In the genomic region with DNA sequence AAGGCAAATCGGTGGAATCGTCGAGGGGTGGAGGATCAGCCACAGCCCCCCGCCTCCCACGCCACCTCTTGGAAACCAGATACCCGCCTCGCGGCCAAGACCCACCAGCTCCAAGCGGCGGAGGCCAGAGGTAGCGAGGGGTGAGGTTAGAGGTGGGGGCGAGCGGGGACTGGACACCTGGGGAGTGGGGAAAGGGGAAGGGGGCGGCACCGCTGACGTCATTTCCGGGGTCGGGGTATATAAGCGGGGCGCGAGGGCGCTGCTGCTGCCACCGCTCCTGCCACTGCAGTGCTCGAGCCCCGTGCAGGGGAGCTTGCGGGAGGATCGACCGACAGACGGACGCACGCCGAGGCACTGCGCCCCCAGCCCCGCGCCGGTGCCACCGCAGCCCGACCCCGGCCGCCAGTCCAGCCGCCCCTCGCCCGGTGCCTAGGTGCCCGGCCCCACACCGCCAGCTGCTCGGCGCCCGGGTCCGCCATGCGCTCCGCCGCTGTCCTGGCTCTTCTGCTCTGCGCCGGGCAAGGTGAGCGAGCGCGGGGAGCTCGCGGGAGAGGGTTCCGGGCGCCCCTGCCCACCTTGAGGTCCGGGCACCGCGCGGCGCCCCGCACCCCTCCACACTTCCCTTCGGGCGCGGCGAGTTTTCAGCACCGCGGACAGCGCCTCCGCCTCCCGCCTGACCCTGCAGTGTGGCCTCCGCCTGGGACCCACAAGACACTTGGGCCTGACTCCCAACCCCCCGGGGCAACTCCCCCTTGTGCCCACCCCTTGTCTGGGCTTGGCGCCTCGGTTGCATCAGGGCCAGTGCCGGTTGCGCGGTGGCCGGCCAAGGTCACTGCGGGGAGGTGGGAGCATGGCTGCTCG, we compare ENCODE assay signal across 1 cellular context.
TF ChIP-seq lines count a peak whose summit lies in the region.

A gene with protein sequence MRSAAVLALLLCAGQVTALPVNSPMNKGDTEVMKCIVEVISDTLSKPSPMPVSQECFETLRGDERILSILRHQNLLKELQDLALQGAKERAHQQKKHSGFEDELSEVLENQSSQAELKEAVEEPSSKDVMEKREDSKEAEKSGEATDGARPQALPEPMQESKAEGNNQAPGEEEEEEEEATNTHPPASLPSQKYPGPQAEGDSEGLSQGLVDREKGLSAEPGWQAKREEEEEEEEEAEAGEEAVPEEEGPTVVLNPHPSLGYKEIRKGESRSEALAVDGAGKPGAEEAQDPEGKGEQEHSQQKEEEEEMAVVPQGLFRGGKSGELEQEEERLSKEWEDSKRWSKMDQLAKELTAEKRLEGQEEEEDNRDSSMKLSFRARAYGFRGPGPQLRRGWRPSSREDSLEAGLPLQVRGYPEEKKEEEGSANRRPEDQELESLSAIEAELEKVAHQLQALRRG (plus strand): TSS at position 268 of the 861 bp plus-strand sequence. CDS start 210 bp downstream, at position 478.

TF ChIP-seq in HepG2, 621 proteins besides CTCF, POLR2A, EP300 and RAD21 (continued from another document and continues in another):
- TF ChIP-seq NONO (IDR thresholded peaks at IDR 0.05), result no peak
- TF ChIP-seq NONO (CRISPR knock-in tag; conservative IDR thresholded peaks at IDR 0.05), result 0 out of 2 replicates have a peak, but pooled peaks have one; percentile 50
- peak; percentile 55 for TF ChIP-seq NCOA2 (CRISPR knock-in tag; IDR thresholded peaks at IDR 0.05)
- TF ChIP-seq NFATC3 (CRISPR knock-in tag; IDR thresholded peaks at IDR 0.05), result peak; percentile 42; the same call in 1 of the 2 replicates
- no peak for TF ChIP-seq POGZ (CRISPR knock-in tag; IDR thresholded peaks at IDR 0.05)
- no peak; the same call in 1 of the 2 replicates for TF ChIP-seq ZNF44 (CRISPR knock-in tag; IDR thresholded peaks at IDR 0.05)
- TF ChIP-seq NFKB2 (CRISPR knock-in tag; IDR thresholded peaks at IDR 0.05; ENCODE audit: borderline replicate concordance), result peak; percentile 98
- peak; percentile 62 for TF ChIP-seq ZMYM4 (CRISPR knock-in tag; IDR thresholded peaks at IDR 0.05)
- TF ChIP-seq ZNF740 (CRISPR knock-in tag; IDR thresholded peaks at IDR 0.05), result 0 out of 2 replicates have a peak, but pooled peaks have one; percentile 33
- TF ChIP-seq, protein P1, sequence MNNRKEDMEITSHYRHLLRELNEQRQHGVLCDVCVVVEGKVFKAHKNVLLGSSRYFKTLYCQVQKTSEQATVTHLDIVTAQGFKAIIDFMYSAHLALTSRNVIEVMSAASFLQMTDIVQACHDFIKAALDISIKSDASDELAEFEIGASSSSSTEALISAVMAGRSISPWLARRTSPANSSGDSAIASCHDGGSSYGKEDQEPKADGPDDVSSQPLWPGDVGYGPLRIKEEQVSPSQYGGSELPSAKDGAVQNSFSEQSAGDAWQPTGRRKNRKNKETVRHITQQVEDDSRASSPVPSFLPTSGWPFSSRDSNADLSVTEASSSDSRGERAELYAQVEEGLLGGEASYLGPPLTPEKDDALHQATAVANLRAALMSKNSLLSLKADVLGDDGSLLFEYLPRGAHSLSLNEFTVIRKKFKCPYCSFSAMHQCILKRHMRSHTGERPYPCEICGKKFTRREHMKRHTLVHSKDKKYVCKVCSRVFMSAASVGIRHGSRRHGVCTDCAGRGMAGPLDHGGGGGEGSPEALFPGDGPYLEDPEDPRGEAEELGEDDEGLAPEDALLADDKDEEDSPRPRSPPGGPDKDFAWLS (CRISPR knock-in tag; IDR thresholded peaks at IDR 0.05; ENCODE audit: borderline replicate concordance), result no peak
- TF ChIP-seq AKAP8 (CRISPR knock-in tag; IDR thresholded peaks at IDR 0.05), result peak; percentile 76; the same call in 1 of the 2 replicates
- 0 out of 2 replicates have a peak, but pooled peaks have one; percentile 47 for TF ChIP-seq ZNF549 (CRISPR knock-in tag; IDR thresholded peaks at IDR 0.05)
- TF ChIP-seq TCF7 (IDR thresholded peaks at IDR 0.05; ENCODE audit: low read depth), result no peak
- TF ChIP-seq, protein P2, sequence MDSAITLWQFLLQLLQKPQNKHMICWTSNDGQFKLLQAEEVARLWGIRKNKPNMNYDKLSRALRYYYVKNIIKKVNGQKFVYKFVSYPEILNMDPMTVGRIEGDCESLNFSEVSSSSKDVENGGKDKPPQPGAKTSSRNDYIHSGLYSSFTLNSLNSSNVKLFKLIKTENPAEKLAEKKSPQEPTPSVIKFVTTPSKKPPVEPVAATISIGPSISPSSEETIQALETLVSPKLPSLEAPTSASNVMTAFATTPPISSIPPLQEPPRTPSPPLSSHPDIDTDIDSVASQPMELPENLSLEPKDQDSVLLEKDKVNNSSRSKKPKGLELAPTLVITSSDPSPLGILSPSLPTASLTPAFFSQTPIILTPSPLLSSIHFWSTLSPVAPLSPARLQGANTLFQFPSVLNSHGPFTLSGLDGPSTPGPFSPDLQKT (CRISPR knock-in tag; IDR thresholded peaks at IDR 0.05; ENCODE audit: borderline replicate concordance), result no peak
- peak; percentile 84 for TF ChIP-seq SIX4 (CRISPR knock-in tag; IDR thresholded peaks at IDR 0.05)
- TF ChIP-seq SMAD1 (CRISPR knock-in tag; IDR thresholded peaks at IDR 0.05; ENCODE audit: borderline replicate concordance, low read depth), result no peak
- peak; percentile 99 for TF ChIP-seq ZSCAN9 (CRISPR knock-in tag; IDR thresholded peaks at IDR 0.05; ENCODE audit: borderline replicate concordance)
- TF ChIP-seq CENPT (CRISPR knock-in tag; IDR thresholded peaks at IDR 0.05; ENCODE audit: low read depth), result 0 out of 2 replicates have a peak, but pooled peaks have one; percentile 43
- TF ChIP-seq ZNF17 (CRISPR knock-in tag; IDR thresholded peaks at IDR 0.05), result no peak
- no peak for TF ChIP-seq NR2F2 (IDR thresholded peaks at IDR 0.05; ENCODE audit: borderline replicate concordance, low read depth)
- peak; percentile 72; the same call in 1 of the 2 replicates for TF ChIP-seq ZNF761 (CRISPR knock-in tag; conservative IDR thresholded peaks at IDR 0.05)
- TF ChIP-seq ATF5 (CRISPR knock-in tag; IDR thresholded peaks at IDR 0.05; ENCODE audit: low read depth), result 0 out of 2 replicates have a peak, but pooled peaks have one; percentile 73
- peak; percentile 58 for TF ChIP-seq FOXA3 (CRISPR knock-in tag; IDR thresholded peaks at IDR 0.05)
- TF ChIP-seq ISL2 (CRISPR knock-in tag; IDR thresholded peaks at IDR 0.05), result peak; percentile 77
- TF ChIP-seq NFE2L2 (IDR thresholded peaks at IDR 0.05; ENCODE audit: low read length), result no peak
- TF ChIP-seq SRF (IDR thresholded peaks at IDR 0.05; ENCODE audit: low read depth, low read length), result no peak
- peak; percentile 42; the same call in 1 of the 2 replicates for TF ChIP-seq ZNF746 (CRISPR knock-in tag; IDR thresholded peaks at IDR 0.05)
- 0 out of 2 replicates have a peak, but pooled peaks have one; percentile 77 for TF ChIP-seq NFKBIZ (CRISPR knock-in tag; IDR thresholded peaks at IDR 0.05)
- no peak for TF ChIP-seq SUZ12 (IDR thresholded peaks at IDR 0.05; ENCODE audit: low read depth, low read length)
- peak; percentile 91; the same call in 1 of the 2 replicates for TF ChIP-seq CAMTA2 (CRISPR knock-in tag; IDR thresholded peaks at IDR 0.05; ENCODE audit: borderline replicate concordance)
- TF ChIP-seq SMARCE1 (IDR thresholded peaks at IDR 0.05; ENCODE audit: borderline replicate concordance), result no peak
- TF ChIP-seq HOXD1 (CRISPR knock-in tag; IDR thresholded peaks at IDR 0.05), result peak; percentile 92
- no peak for TF ChIP-seq ZNF383 (CRISPR knock-in tag; IDR thresholded peaks at IDR 0.05; ENCODE audit: borderline replicate concordance)
- no peak for TF ChIP-seq FOXA1 (IDR thresholded peaks at IDR 0.05)
- TF ChIP-seq FOXA1 (CRISPR knock-in tag; IDR thresholded peaks at IDR 0.05), result no peak
- peak; percentile 87; the same call in 1 of the 2 replicates for TF ChIP-seq ZIK1 (CRISPR knock-in tag; IDR thresholded peaks at IDR 0.05; ENCODE audit: borderline replicate concordance, low read depth)
- TF ChIP-seq, protein P3, sequence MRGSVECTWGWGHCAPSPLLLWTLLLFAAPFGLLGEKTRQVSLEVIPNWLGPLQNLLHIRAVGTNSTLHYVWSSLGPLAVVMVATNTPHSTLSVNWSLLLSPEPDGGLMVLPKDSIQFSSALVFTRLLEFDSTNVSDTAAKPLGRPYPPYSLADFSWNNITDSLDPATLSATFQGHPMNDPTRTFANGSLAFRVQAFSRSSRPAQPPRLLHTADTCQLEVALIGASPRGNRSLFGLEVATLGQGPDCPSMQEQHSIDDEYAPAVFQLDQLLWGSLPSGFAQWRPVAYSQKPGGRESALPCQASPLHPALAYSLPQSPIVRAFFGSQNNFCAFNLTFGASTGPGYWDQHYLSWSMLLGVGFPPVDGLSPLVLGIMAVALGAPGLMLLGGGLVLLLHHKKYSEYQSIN (CRISPR knock-in tag; IDR thresholded peaks at IDR 0.05; ENCODE audit: borderline replicate concordance), result 0 out of 2 replicates have a peak, but pooled peaks have one; percentile 76
- peak; percentile 92; the same call in 1 of the 2 replicates for TF ChIP-seq ZNF234 (CRISPR knock-in tag; conservative IDR thresholded peaks at IDR 0.05)
- peak; percentile 61; the same call in 1 of the 2 replicates for TF ChIP-seq MYNN (CRISPR knock-in tag; IDR thresholded peaks at IDR 0.05; ENCODE audit: low read depth)
- peak; percentile 97 for TF ChIP-seq DNMT3B (CRISPR knock-in tag; conservative IDR thresholded peaks at IDR 0.05)
- no peak for TF ChIP-seq ATRX (CRISPR knock-in tag; IDR thresholded peaks at IDR 0.05; ENCODE audit: borderline replicate concordance)
- TF ChIP-seq ZZZ3 (CRISPR knock-in tag; IDR thresholded peaks at IDR 0.05; ENCODE audit: borderline replicate concordance), result 0 out of 2 replicates have a peak, but pooled peaks have one; percentile 62
- TF ChIP-seq ZNF350 (CRISPR knock-in tag; IDR thresholded peaks at IDR 0.05; ENCODE audit: borderline replicate concordance, low read depth), result no peak
- no peak for TF ChIP-seq CENPX (CRISPR knock-in tag; IDR thresholded peaks at IDR 0.05)
- TF ChIP-seq HIVEP1 (CRISPR knock-in tag; IDR thresholded peaks at IDR 0.05), result no peak; the same call in 1 of the 2 replicates
- TF ChIP-seq HMGXB3 (CRISPR knock-in tag; IDR thresholded peaks at IDR 0.05; ENCODE audit: borderline replicate concordance), result peak; percentile 87; the same call in 1 of the 2 replicates
- TF ChIP-seq, protein P4, sequence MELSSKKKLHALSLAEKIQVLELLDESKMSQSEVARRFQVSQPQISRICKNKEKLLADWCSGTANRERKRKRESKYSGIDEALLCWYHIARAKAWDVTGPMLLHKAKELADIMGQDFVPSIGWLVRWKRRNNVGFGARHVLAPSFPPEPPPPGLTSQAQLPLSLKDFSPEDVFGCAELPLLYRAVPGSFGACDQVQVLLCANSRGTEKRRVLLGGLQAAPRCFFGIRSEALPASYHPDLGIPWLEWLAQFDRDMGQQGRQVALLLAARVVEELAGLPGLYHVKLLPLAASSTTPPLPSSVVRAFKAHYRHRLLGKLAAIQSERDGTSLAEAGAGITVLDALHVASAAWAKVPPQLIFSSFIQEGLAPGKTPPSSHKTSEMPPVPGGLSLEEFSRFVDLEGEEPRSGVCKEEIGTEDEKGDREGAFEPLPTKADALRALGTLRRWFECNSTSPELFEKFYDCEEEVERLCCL (CRISPR knock-in tag; IDR thresholded peaks at IDR 0.05; ENCODE audit: borderline replicate concordance), result peak; percentile 75; the same call in 1 of the 2 replicates
- TF ChIP-seq ZNF33A (CRISPR knock-in tag; IDR thresholded peaks at IDR 0.05; ENCODE audit: borderline replicate concordance), result no peak
- peak; percentile 43; the same call in 1 of the 2 replicates for TF ChIP-seq ZBTB21 (CRISPR knock-in tag; IDR thresholded peaks at IDR 0.05)
- peak; percentile 91 for TF ChIP-seq HNRNPK (IDR thresholded peaks at IDR 0.05; ENCODE audit: low read depth, low read length, poor library complexity, severe bottlenecking)
- peak; percentile 84; the same call in 1 of the 2 replicates for TF ChIP-seq ZNF235 (CRISPR knock-in tag; IDR thresholded peaks at IDR 0.05; ENCODE audit: borderline replicate concordance)
- TF ChIP-seq ZNF275 (CRISPR knock-in tag; IDR thresholded peaks at IDR 0.05; ENCODE audit: borderline replicate concordance), result peak; percentile 63; the same call in 1 of the 2 replicates
